Comparison of ENCODE assay signal across 13 cellular contexts in genomic region chr7:35356495-35356894, GRCh38.
DNase-seq lines count a peak whose midpoint lies in the region; ATAC-seq lines count a peak whose summit lies in the region.
"Had no signal": no experiment of that assay in that cellular context is flagged by ENCODE, and none has a peak within 500 bp of the region (broad histone marks: within the 10 kb centered on the region; RNA-seq: fewer than 3 reads in every experiment).

No MANE protein-coding gene starts in this region.

- H3K4me1 Mint-ChIP-seq in stimulated activated memory B cell treated with anti-CD40 and anti-IgM and Interleukin-4, amounts not matched to agents 10 μg/mL and 1 μg/mL and 100 μg/mL, for 72 hours, result no peaks in the 10 kb centered on the region
- H3K4me1 Mint-ChIP-seq: B cell; CD4-positive, alpha-beta memory T cell had no signal

- no peak overlapping the region for H3K4me3 Mint-ChIP-seq in stimulated activated memory B cell treated with anti-CD40 and anti-IgM and Interleukin-4, amounts not matched to agents 10 μg/mL and 1 μg/mL and 100 μg/mL, for 72 hours
- H3K4me3 Mint-ChIP-seq: B cell; CD4-positive, alpha-beta memory T cell had no signal

- ATAC-seq in Right ventricle myocardium inferior (peak; percentile 83), left cardiac atrium (peak; percentile 71 to 73), HG03196 (IDR thresholded peaks at IDR 0.05; ENCODE audit: unreplicated experiment) (no peak)
- peak; percentile 38 for ATAC-seq in stimulated activated memory B cell treated with anti-CD40 and anti-IgM and Interleukin-4, amounts not matched to agents 10 μg/mL and 1 μg/mL and 100 μg/mL, for 72 hours

- intact Hi-C loops in Right ventricle myocardium inferior (cut with DNase I), result no loop called here
- intact Hi-C loops in cardiac septum (cut with DNase I), result no loop called here
- intact Hi-C loops in left cardiac atrium (cut with DNase I), result no loop called here

- peak; percentile 53 for DNase-seq in Right ventricle myocardium inferior (ENCODE audit: missing footprints)
- DNase-seq in cardiac septum (ENCODE audit: low spot score), result no peak
- DNase-seq in left cardiac atrium, result no peak
- peak; percentile 24 for DNase-seq in medulla oblongata (ENCODE audit: extremely low spot score)
- no peak for DNase-seq in SIG-M5 treated with dmso at 0.1 percent for 504 hours (lab: John Stamatoyannopoulos, UW; ENCODE audit: unreplicated experiment)
- no peak for DNase-seq in DMS153 (lab: John Stamatoyannopoulos, UW)
- DNase-seq: 8988T; CD4-positive, alpha-beta memory T cell; DND-41; GDM1 had no signal

- no peaks in the 10 kb centered on the region for H3K36me3 Mint-ChIP-seq in stimulated activated memory B cell treated with anti-CD40 and anti-IgM and Interleukin-4, amounts not matched to agents 10 μg/mL and 1 μg/mL and 100 μg/mL, for 72 hours
- H3K36me3 Mint-ChIP-seq: CD4-positive, alpha-beta memory T cell had no signal

- H3K27ac Mint-ChIP-seq in stimulated activated memory B cell treated with anti-CD40 and anti-IgM and Interleukin-4, amounts not matched to agents 10 μg/mL and 1 μg/mL and 100 μg/mL, for 72 hours, result no peak overlapping the region
- H3K27ac Mint-ChIP-seq: B cell; CD4-positive, alpha-beta memory T cell had no signal

- peaks cover 15% of the 10 kb centered on the region for H3K27me3 Mint-ChIP-seq in stimulated activated memory B cell treated with anti-CD40 and anti-IgM and Interleukin-4, amounts not matched to agents 10 μg/mL and 1 μg/mL and 100 μg/mL, for 72 hours

- no peaks in the 10 kb centered on the region for H3K9me3 Mint-ChIP-seq in stimulated activated memory B cell treated with anti-CD40 and anti-IgM and Interleukin-4, amounts not matched to agents 10 μg/mL and 1 μg/mL and 100 μg/mL, for 72 hours
- H3K9me3 Mint-ChIP-seq: CD4-positive, alpha-beta memory T cell had no signal

Comparison
In these comparisons a context has a peak if more than half of its experiments do, and no peak if none do; other contexts are left out.
1. DNase-seq: peak in Right ventricle myocardium inferior (single experiment) and medulla oblongata (single experiment); none in cardiac septum (single experiment), left cardiac atrium (single experiment), SIG-M5 treated with dmso at 0.1 percent for 504 hours (single experiment) and DMS153 (single experiment).